ENCODE assay signal across 18 cellular contexts in genomic region chr10:87887548-87888289, GRCh38.
"Had no signal": no experiment of that assay in that cellular context is flagged by ENCODE, and none has a peak within 500 bp of the region (broad histone marks: within the 10 kb centered on the region; RNA-seq: fewer than 3 reads in every experiment).

No MANE protein-coding gene starts in this region.

- H3K27ac Mint-ChIP-seq: T-helper 1 cell treated with Interleukin-12 subunit alpha and Interleukin-12 subunit beta and Interleukin-4 antibody, amounts not matched to agents 30 μg/mL and 1 μg/mL, for 36 hours had no signal

- H3K36me3 ChIP-seq: uterus had no signal

- H3K4me3 ChIP-seq: pancreas, sigmoid colon, spleen, tibial artery, uterus had no signal

- ATAC-seq: activated T-cell treated with anti-CD3 and anti-CD28 coated beads, Interleukin-2, amount 50 U/mL, for 4 hours; natural killer cell had no signal

- H3K9me3 ChIP-seq: pancreas, sigmoid colon, tibial artery, uterus had no signal

- DNase-seq: activated CD4-positive, alpha-beta T cell treated with anti-CD3 and anti-CD28 coated beads, Interleukin-2, amount 50 U/mL, for 1 hour; activated CD4-positive, CD25-positive, alpha-beta regulatory T cell treated with anti-CD3 and anti-CD28 coated beads, Interleukin-2, amount 50 U/mL, for 72 hours; activated CD8-positive, alpha-beta memory T cell treated with anti-CD3 and anti-CD28 coated beads, Interleukin-2, amount 50 U/mL, for 4 hours; activated effector memory CD4-positive, alpha-beta T cell treated with anti-CD3 and anti-CD28 coated beads, Interleukin-2, amount 50 U/mL, for 16 hours; activated naive CD4-positive, alpha-beta T cell treated with anti-CD3 and anti-CD28 coated beads, Interleukin-2, amount 50 U/mL, for 16 hours; activated T-cell treated with anti-CD3 and anti-CD28 coated beads, Interleukin-2, amount 50 U/mL, for 4 hours; aorta; effector CD8-positive, alpha-beta T cell; natural killer cell; pancreas; sigmoid colon; spleen; stimulated activated CD8-positive, alpha-beta memory T cell treated with anti-CD3 and anti-CD28 coated beads, Interleukin-4, amount 100 ng/mL, for 48 hours; stimulated activated naive CD4-positive, alpha-beta T cell treated with Interleukin-2 at 50 U/mL for 16 hours; substantia nigra; tibial artery; uterus had no signal

- H3K27ac ChIP-seq: pancreas, sigmoid colon, spleen, tibial artery, uterus had no signal

- FAIRE-seq: pancreas had no signal

- H3K4me3 Mint-ChIP-seq: activated T-cell treated with anti-CD3 and anti-CD28 coated beads, Interleukin-2, amount 50 U/mL, for 4 hours; natural killer cell; T-helper 1 cell treated with Interleukin-12 subunit alpha and Interleukin-12 subunit beta and Interleukin-4 antibody, amounts not matched to agents 30 μg/mL and 1 μg/mL, for 36 hours had no signal

- H3K27me3 ChIP-seq: pancreas, sigmoid colon, spleen, tibial artery, uterus had no signal
